7 cellular contexts compared by ENCODE assay signal in genomic region chr11:64239662-64240466, GRCh38. TPM values are rescaled to one million over a fixed set of nuclear protein-coding genes. Genes with fewer than 3 reads are reported as not detected.
DNase-seq lines count a peak whose midpoint lies in the region; ATAC-seq, FAIRE-seq and TF ChIP-seq lines count a peak whose summit lies in the region.

No MANE protein-coding gene starts in this region.

- peak overlapping the region; percentile 87 to 98 (median 96) for H3K4me3 Mint-ChIP-seq in IgD-negative memory B cell
- H3K4me3 Mint-ChIP-seq in astrocyte (ENCODE audit: unreplicated experiment) = peak overlapping the region; percentile 91

- no peak overlapping the region for H3K14ac ChIP-seq in mesenchymal stem cell (ENCODE audit: low read length in 2 of 2)

- H2BK120ac ChIP-seq in mesenchymal stem cell (ENCODE audit: low read depth, low read length) = peak overlapping the region; percentile 87

- H3K4me1 ChIP-seq in astrocyte (ENCODE audit: insufficient read depth, low read length) = peaks cover 41% of the 10 kb centered on the region
- peaks cover 40% of the 10 kb centered on the region for H3K4me1 ChIP-seq in mesenchymal stem cell (ENCODE audit: control insufficient read depth, insufficient read depth, low read depth, low read length)

- H3K9ac ChIP-seq in astrocyte (ENCODE audit: low read length) = peak overlapping the region; percentile 88
- H3K9ac ChIP-seq in mesenchymal stem cell (ENCODE audit: low read length) = peak overlapping the region; percentile 94

- H2AFZ ChIP-seq in astrocyte (ENCODE audit: low read depth, low read length) (no peak overlapping the region), mesenchymal stem cell (ENCODE audit: low read depth, low read length) (no peak overlapping the region)

- peaks cover 3% of the 10 kb centered on the region for H3K36me3 Mint-ChIP-seq in IgD-negative memory B cell
- peaks cover 9% of the 10 kb centered on the region for H3K36me3 Mint-ChIP-seq in astrocyte (ENCODE audit: low read depth, unreplicated experiment)

- H3K4ac ChIP-seq in mesenchymal stem cell (ENCODE audit: low read depth in 1 of 2, low read length in 2 of 2) = peak overlapping the region; percentile 75 to 83

- no peak for TF ChIP-seq CTCF in astrocyte (IDR thresholded peaks at IDR 0.05; ENCODE audit: insufficient read depth, low read depth, low read length)

- ATAC-seq in HG03571 (IDR thresholded peaks at IDR 0.05; ENCODE audit: unreplicated experiment) = no peak

- H2BK5ac ChIP-seq in mesenchymal stem cell (ENCODE audit: low read depth, low read length, poor library complexity, severe bottlenecking) = no peak overlapping the region

- no peaks in the 10 kb centered on the region for H3K27me3 Mint-ChIP-seq in IgD-negative memory B cell
- no peaks in the 10 kb centered on the region for H3K27me3 Mint-ChIP-seq in astrocyte (ENCODE audit: low read depth, unreplicated experiment)

- peak overlapping the region; percentile 83 for H4K91ac ChIP-seq in mesenchymal stem cell (ENCODE audit: low read length)

- peak overlapping the region; percentile 94 for H3K27ac ChIP-seq in astrocyte (ENCODE audit: low read depth, low read length)
- peak overlapping the region; percentile 88 for H3K27ac ChIP-seq in mesenchymal stem cell (ENCODE audit: low read length, poor library complexity, severe bottlenecking)

- peaks cover 30% of the 10 kb centered on the region for H3K79me1 ChIP-seq in mesenchymal stem cell (replicated peaks; ENCODE audit: low read length, poor library complexity, severe bottlenecking)

- peak overlapping the region in 1 of 2 experiments; percentile 81 for H3K18ac ChIP-seq in mesenchymal stem cell (ENCODE audit: low read depth in 1 of 2, low read length in 2 of 2)

- peaks cover 30% of the 10 kb centered on the region for H4K20me1 ChIP-seq in astrocyte (ENCODE audit: insufficient read depth, low read length)

- H2AK5ac ChIP-seq in mesenchymal stem cell (ENCODE audit: low read length, severe bottlenecking) = peak overlapping the region; percentile 57

- H3K36me3 ChIP-seq in astrocyte (ENCODE audit: insufficient read depth, low read length) (peaks cover 14% of the 10 kb centered on the region), mesenchymal stem cell (ENCODE audit: control insufficient read depth in 1 of 2, insufficient read depth in 2 of 2, low read depth in 1 of 2, low read length in 2 of 2) (peaks cover 49 to 53% of the 10 kb centered on the region in 2 experiments)

- intact Hi-C loops in posterior vena cava (cut with DNase I) = loop anchor here in 1 of 2 donors (10.0 kb wide), 1 partner anchor 65 kb away; the partner anchor contains the start of genes CATSPERZ and ESRRA

- FAIRE-seq in GM18507 (lab: Jason Lieb, UNC) (peak; percentile 61), astrocyte (lab: Jason Lieb, UNC) (no peak)

- 89% methylated on average over 12 of the region's 12 CpGs for WGBS in mesenchymal stem cell

- peak overlapping the region; percentile 93 for H4K8ac ChIP-seq in mesenchymal stem cell (ENCODE audit: low read length)

- peaks cover 38 to 45% (median 44%) of the 10 kb centered on the region in 3 donors for H3K4me1 Mint-ChIP-seq in IgD-negative memory B cell
- peaks cover 18% of the 10 kb centered on the region for H3K4me1 Mint-ChIP-seq in astrocyte (ENCODE audit: low read depth, unreplicated experiment)

- H3K79me2 ChIP-seq in astrocyte (ENCODE audit: insufficient read depth, low read length) = peaks cover 40% of the 10 kb centered on the region

- H2BK15ac ChIP-seq in mesenchymal stem cell (ENCODE audit: low read depth, poor library complexity, severe bottlenecking) = peak overlapping the region; percentile 83

- H3K27ac Mint-ChIP-seq in IgD-negative memory B cell (peak overlapping the region; percentile 99 to 100 (median 100)), astrocyte (ENCODE audit: unreplicated experiment) (peak overlapping the region; percentile 97)

- H2BK12ac ChIP-seq in mesenchymal stem cell (ENCODE audit: low read length in 2 of 2) = peak overlapping the region in 1 of 2 experiments; percentile 69

- H3K4me2 ChIP-seq in astrocyte (ENCODE audit: low read length) (peak overlapping the region; percentile 99), mesenchymal stem cell (ENCODE audit: low read length, poor library complexity, severe bottlenecking) (peak overlapping the region; percentile 79)

- H3K9me3 ChIP-seq in astrocyte (ENCODE audit: insufficient read depth, low read depth, low read length) = no peaks in the 10 kb centered on the region
- no peaks in the 10 kb centered on the region for H3K9me3 ChIP-seq in mesenchymal stem cell (ENCODE audit: control insufficient read depth, low read length)

- H3K4me3 ChIP-seq in astrocyte (ENCODE audit: insufficient read depth, low read depth, low read length) = peak overlapping the region; percentile 84
- peak overlapping the region in 1 of 2 experiments; percentile 85 for H3K4me3 ChIP-seq in mesenchymal stem cell (ENCODE audit: insufficient read depth in 1 of 2, low read depth in 1 of 2, low read length in 2 of 2)

- DNase-seq in GM18507 (ENCODE audit: extremely low spot score, insufficient read length, low read depth) (no peak), astrocyte (ENCODE audit: low read depth) (no peak), mesenchymal stem cell (peak; percentile 16), NCI-H1105 treated with DMSO at 0.1 percent for 48 hours (lab: John Stamatoyannopoulos, UW) (no peak), posterior vena cava (ENCODE audit: low spot score) (no peak)

- H3K23ac ChIP-seq in mesenchymal stem cell (ENCODE audit: low read length in 2 of 2) = no peak overlapping the region

- H3K27me3 ChIP-seq in astrocyte (ENCODE audit: insufficient read depth, low read length) = no peaks in the 10 kb centered on the region
- H3K27me3 ChIP-seq in mesenchymal stem cell (ENCODE audit: control insufficient read depth in 1 of 2, insufficient read depth in 1 of 2, low read length in 2 of 2) = no peaks in the 10 kb centered on the region

- H3K9me3 Mint-ChIP-seq in IgD-negative memory B cell (no peaks in the 10 kb centered on the region), astrocyte (ENCODE audit: unreplicated experiment) (no peaks in the 10 kb centered on the region)

RNA-seq across cellular contexts. Expression of gene FKBP2, which starts 1.0 kb away (rescaled TPM):
- polyA plus RNA-seq in IgD-negative memory B cell = 101 TPM
- 41.5 and 45.6 TPM in 2 replicates for total RNA-seq in astrocyte
- 70.1 TPM for polyA plus RNA-seq in mesenchymal stem cell (2013, experiment 1 of 2)
- 68.6 TPM for polyA plus RNA-seq in mesenchymal stem cell (2013, experiment 2 of 2)
- 10 to 100 TPM; 50.6 to 56.7 TPM for total RNA-seq in posterior vena cava

RNA-seq across cellular contexts. Expression of gene VEGFB, which starts 5.5 kb away (rescaled TPM):
- polyA plus RNA-seq in IgD-negative memory B cell = 34.8 TPM
- total RNA-seq in astrocyte (30.4 and 36.8 TPM in 2 replicates), posterior vena cava (100 to 1,000 TPM; 163 to 190 TPM)
- polyA plus RNA-seq in mesenchymal stem cell (2013, experiment 1 of 2) = 139 TPM
- polyA plus RNA-seq in mesenchymal stem cell (2013, experiment 2 of 2) = 137 TPM

RNA-seq across cellular contexts. Expression of gene PPP1R14B, which starts 6.9 kb away (rescaled TPM):
- 48.1 TPM for polyA plus RNA-seq in IgD-negative memory B cell
- 338 and 370 TPM in 2 replicates for total RNA-seq in astrocyte
- 279 TPM for polyA plus RNA-seq in mesenchymal stem cell (2013, experiment 1 of 2)
- 281 TPM for polyA plus RNA-seq in mesenchymal stem cell (2013, experiment 2 of 2)
- total RNA-seq in posterior vena cava = 100 to 1,000 TPM; 102 to 190 TPM

RNA-seq across cellular contexts. Expression of gene DNAJC4, which starts 9.5 kb away (rescaled TPM):
- 49.3 TPM for polyA plus RNA-seq in IgD-negative memory B cell
- total RNA-seq in astrocyte (23.8 and 25.7 TPM in 2 replicates), posterior vena cava (10 to 100 TPM; 16.1 to 21.3 TPM)
- 38.5 TPM for polyA plus RNA-seq in mesenchymal stem cell (2013, experiment 1 of 2)
- polyA plus RNA-seq in mesenchymal stem cell (2013, experiment 2 of 2) = 36.7 TPM

RNA-seq across cellular contexts. Expression of gene PLCB3, which starts 11.5 kb away (rescaled TPM):
- polyA plus RNA-seq in IgD-negative memory B cell = 0.33 TPM
- total RNA-seq in astrocyte = 48.7 and 50.9 TPM in 2 replicates
- polyA plus RNA-seq in mesenchymal stem cell (2013, experiment 1 of 2) = 22.4 TPM
- 21.6 TPM for polyA plus RNA-seq in mesenchymal stem cell (2013, experiment 2 of 2)
- total RNA-seq in posterior vena cava = 10 to 100 TPM; 26.1 to 28.3 TPM
